ENCODE assay signal across 8 cellular contexts in the genomic region with DNA sequence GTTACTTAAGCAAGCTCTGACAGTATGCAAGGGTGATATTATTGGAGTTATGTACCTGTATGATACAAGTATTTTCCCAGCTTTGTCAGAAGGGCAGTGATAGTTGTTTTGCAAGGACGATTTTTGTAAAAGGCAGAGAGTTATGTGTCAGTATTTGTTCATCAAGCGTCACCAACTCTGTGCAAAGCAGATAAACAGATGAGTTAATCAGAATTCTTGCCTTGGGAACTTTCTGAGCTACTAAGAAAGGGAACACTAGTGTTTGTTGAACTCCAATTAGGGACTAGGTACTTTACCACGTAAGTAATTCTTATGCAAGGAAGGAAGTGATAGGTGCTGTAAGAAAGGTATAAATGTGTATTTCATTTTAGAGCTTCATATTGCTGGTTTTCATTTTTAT. TPM values are rescaled to one million over a fixed set of nuclear protein-coding genes. Genes with fewer than 3 reads are reported as not detected.
DNase-seq lines count a peak whose midpoint lies in the region; ATAC-seq and TF ChIP-seq lines count a peak whose summit lies in the region.

No MANE protein-coding gene starts in this region.

- no peak overlapping the region for H3K27ac Mint-ChIP-seq in naive thymus-derived CD4-positive, alpha-beta T cell

- no peaks in the 10 kb centered on the region for H3K27me3 ChIP-seq in GM06990 (replicated peaks; ENCODE audit: control insufficient read depth, insufficient read depth, low read length)
- H3K27me3 ChIP-seq in duodenal mucosa (ENCODE audit: control insufficient read depth in 1 of 2, insufficient read depth in 2 of 2, low read length in 2 of 2): no peaks in the 10 kb centered on the region
- no peaks in the 10 kb centered on the region for H3K27me3 ChIP-seq in naive thymus-derived CD4-positive, alpha-beta T cell (ENCODE audit: control insufficient read depth in 2 of 2, insufficient read depth in 2 of 2, low read length in 2 of 2)

- peaks cover 30 to 33% of the 10 kb centered on the region in 2 donors for H3K4me1 ChIP-seq in duodenal mucosa (ENCODE audit: control insufficient read depth in 1 of 2, insufficient read depth in 2 of 2, low read length in 2 of 2)
- H3K4me1 ChIP-seq in naive thymus-derived CD4-positive, alpha-beta T cell (ENCODE audit: control insufficient read depth in 2 of 2, insufficient read depth in 2 of 2, low read length in 2 of 2): peaks cover 30 to 38% of the 10 kb centered on the region in 2 donors

- peak overlapping the region; percentile 96 for H3K27ac ChIP-seq in duodenal mucosa (ENCODE audit: low read depth, low read length)
- H3K27ac ChIP-seq in naive thymus-derived CD4-positive, alpha-beta T cell (ENCODE audit: low read depth, low read length): peak overlapping the region; percentile 100

- H3K4me3 Mint-ChIP-seq in naive thymus-derived CD4-positive, alpha-beta T cell: no peak overlapping the region

- CTCF ChIA-PET in naive thymus-derived CD4-positive, alpha-beta T cell (lab: Charles Lee): interaction anchor here (0.8 to 2.6 kb wide), 5 partner anchors 11 to 1092 kb away, joined by 3 to 12 read pairs (median 4); a partner anchor contains a TSS

- no peak for DNase-seq in GM06990 (ENCODE audit: extremely low read depth, insufficient read length)
- peak; percentile 55 for DNase-seq in NAMALWA (ENCODE audit: low spot score)
- peak in 7 of 9 donors; percentile 44 to 65 (median 56) for DNase-seq in naive thymus-derived CD4-positive, alpha-beta T cell
- no peak for DNase-seq in NCI-H774 (lab: John Stamatoyannopoulos, UW)
- DNase-seq in NCI-H2081 treated with DMSO at 0.1 percent for 48 hours (lab: John Stamatoyannopoulos, UW): no peak
- DNase-seq in NOMO-1 treated with DMSO at 0.1 percent for 48 hours (lab: John Stamatoyannopoulos, UW; ENCODE audit: unreplicated experiment): no peak
- no peak for DNase-seq in GM19238 (ENCODE audit: insufficient read length, low spot score)

- intact Hi-C loops in naive thymus-derived CD4-positive, alpha-beta T cell (cut with micrococcal nuclease): loop anchor here (1.0 to 10.0 kb wide), 22 partner anchors 13 to 1824 kb away; a partner anchor contains a TSS

- peaks cover 1 to 34% (median 4%) of the 10 kb centered on the region in 7 donors for H3K4me1 Mint-ChIP-seq in naive thymus-derived CD4-positive, alpha-beta T cell

- TF ChIP-seq CTCF in GM06990 (IDR thresholded peaks at IDR 0.05; ENCODE audit: insufficient read depth, low read length, poor library complexity, severe bottlenecking): no peak

- H3K9me3 ChIP-seq in duodenal mucosa (ENCODE audit: control insufficient read depth in 1 of 2, low read length in 2 of 2): no peaks in the 10 kb centered on the region
- H3K9me3 ChIP-seq in naive thymus-derived CD4-positive, alpha-beta T cell (ENCODE audit: control insufficient read depth in 2 of 3, low read length in 3 of 3): no peaks in the 10 kb centered on the region

- H3K27me3 Mint-ChIP-seq in naive thymus-derived CD4-positive, alpha-beta T cell: peaks cover 0 to 9% (median 8%) of the 10 kb centered on the region in 5 donors

- no peaks in the 10 kb centered on the region for H3K36me3 Mint-ChIP-seq in naive thymus-derived CD4-positive, alpha-beta T cell

- POLR2A ChIA-PET in naive thymus-derived CD4-positive, alpha-beta T cell (lab: Charles Lee): interaction anchor here (0.6 to 4.2 kb wide), 12 partner anchors 8 to 1087 kb away, joined by 3 to 35 read pairs (median 4); a partner anchor contains a TSS

- H3K36me3 ChIP-seq in GM06990 (ENCODE audit: control insufficient read depth, insufficient read depth, low read length) (no peaks in the 10 kb centered on the region), duodenal mucosa (ENCODE audit: control insufficient read depth in 1 of 2, insufficient read depth in 2 of 2, low read length in 2 of 2) (no peaks in the 10 kb centered on the region)
- peaks cover 0 to 6% (median 0%) of the 10 kb centered on the region in 3 experiments for H3K36me3 ChIP-seq in naive thymus-derived CD4-positive, alpha-beta T cell (ENCODE audit: control insufficient read depth in 2 of 3, insufficient read depth in 3 of 3, low read length in 3 of 3)

- ATAC-seq in naive thymus-derived CD4-positive, alpha-beta T cell: peak; percentile 25

- H3K4me3 ChIP-seq in GM06990 (replicated peaks; ENCODE audit: low read depth, low read length): peak overlapping the region; percentile 72
- peak overlapping the region; percentile 74 to 90 for H3K4me3 ChIP-seq in duodenal mucosa (ENCODE audit: low read depth in 1 of 2, low read length in 2 of 2)
- H3K4me3 ChIP-seq in naive thymus-derived CD4-positive, alpha-beta T cell (ENCODE audit: low read length): peak overlapping the region; percentile 76

- peaks cover 0 to 2% (median 0%) of the 10 kb centered on the region in 11 donors for H3K9me3 Mint-ChIP-seq in naive thymus-derived CD4-positive, alpha-beta T cell

- peak overlapping the region; percentile 96 to 97 for H3K9ac ChIP-seq in duodenal mucosa (ENCODE audit: low read depth in 1 of 2, low read length in 2 of 2)

RNA-seq across cellular contexts. Expression of a gene that starts 1.5 kb away (rescaled TPM):
- total RNA-seq in naive thymus-derived CD4-positive, alpha-beta T cell: 10 to 100 TPM; 45.6 to 71.8 (median 59.1) TPM
- 10 to 100 TPM; 42.1 to 72.4 TPM for polyA plus RNA-seq in naive thymus-derived CD4-positive, alpha-beta T cell

Comparison
In these comparisons a context has a peak if more than half of its experiments do, and no peak if none do; other contexts are left out.
1. DNase-seq: peak in NAMALWA (single experiment) and naive thymus-derived CD4-positive, alpha-beta T cell (7 of 9); none in GM06990 (single experiment), NCI-H774 (single experiment), NCI-H2081 treated with DMSO at 0.1 percent for 48 hours (single experiment), NOMO-1 treated with DMSO at 0.1 percent for 48 hours (single experiment) and GM19238 (single experiment).
2. Peak in every context shown above with its lines, with median percentiles within 50 percentile points of each other: H3K4me3 ChIP-seq.